Comparison of ENCODE assay signal across 10 cellular contexts in the genomic region with DNA sequence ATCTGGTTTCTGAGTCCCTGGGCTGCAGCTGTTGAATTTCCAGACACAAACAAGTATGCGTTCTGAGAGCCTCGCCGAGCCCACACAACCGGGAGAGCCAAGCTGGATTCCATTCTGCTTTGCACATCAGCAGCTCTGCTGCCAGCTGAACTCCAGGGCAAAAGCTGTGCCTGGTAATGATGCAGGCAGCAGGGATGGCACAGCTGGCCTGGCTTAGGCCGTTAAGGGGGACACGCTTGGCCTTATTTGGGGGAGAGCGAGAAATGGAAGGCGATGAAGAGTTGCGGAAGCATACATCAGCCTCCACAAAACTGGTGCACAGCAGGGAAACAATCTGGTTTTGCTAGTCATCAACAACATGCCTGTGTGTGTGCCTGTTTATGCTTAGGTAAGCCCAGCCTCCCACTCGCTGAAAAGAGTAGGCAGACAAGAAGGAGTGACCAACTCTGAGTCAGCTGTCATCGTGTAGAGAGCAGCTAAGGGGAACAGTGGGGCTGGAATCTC. TPM values are rescaled to one million over a fixed set of nuclear protein-coding genes. Genes with fewer than 3 reads are reported as not detected.
DNase-seq lines count a peak whose midpoint lies in the region; ATAC-seq and TF ChIP-seq lines count a peak whose summit lies in the region.
"Had no signal": no experiment of that assay in that cellular context is flagged by ENCODE, and none has a peak within 500 bp of the region (broad histone marks: within the 10 kb centered on the region; RNA-seq: fewer than 3 reads in every experiment).

No MANE protein-coding gene starts in this region.

- peak; percentile 89 for DNase-seq in GM03348 (ENCODE audit: low spot score)
- peak in 48 of 58 donors; percentile 13 to 70 (median 44) for DNase-seq in anterior cingulate cortex (lab: John Stamatoyannopoulos, UW)
- peak; percentile 69 for DNase-seq in right atrium auricular region (ENCODE audit: low spot score)
- DNase-seq in renal cortical epithelial cell (ENCODE audit: low read depth): peak; percentile 83
- DNase-seq in activated T-cell treated with anti-CD3 and anti-CD28 coated beads, Interleukin-2, amount 50 U/mL, for 1 hour: no peak
- no peak for DNase-seq in SIG-M5 treated with dmso at 0.1 percent for 504 hours (lab: John Stamatoyannopoulos, UW; ENCODE audit: unreplicated experiment)
- no peak for DNase-seq in NCI-H510A treated with DMSO at 0.1 percent for 48 hours (lab: John Stamatoyannopoulos, UW)
- DNase-seq: activated B cell treated with CpG ODN at 0.5 μM for 24 hours, kidney had no signal

- no peak for TF ChIP-seq CTCF in right atrium auricular region (IDR thresholded peaks at IDR 0.05)

- no peaks in the 10 kb centered on the region for H3K36me3 ChIP-seq in right atrium auricular region

- H3K4me1 ChIP-seq in right atrium auricular region: peaks cover 0 to 47% of the 10 kb centered on the region in 2 donors

- no peak for ATAC-seq in GM18867 (IDR thresholded peaks at IDR 0.05; ENCODE audit: unreplicated experiment)

- H3K27ac ChIP-seq in right atrium auricular region: peak overlapping the region; percentile 70 to 89

- no peaks in the 10 kb centered on the region for H3K9me3 ChIP-seq in right atrium auricular region

- H3K27me3 ChIP-seq in right atrium auricular region: no peaks in the 10 kb centered on the region

- no peak overlapping the region for H3K4me3 ChIP-seq in right atrium auricular region

RNA-seq across cellular contexts. Expression of a gene that starts 25.1 kb away (rescaled TPM):
- total RNA-seq in right atrium auricular region (1 to 10 TPM; 2.5 to 7.8 TPM), renal cortical epithelial cell (not detected in 2 replicates)
- total RNA-seq: activated B cell treated with CpG ODN at 0.5 μM for 24 hours had no signal

RNA-seq across cellular contexts. Expression of a gene that starts 45.1 kb away (rescaled TPM):
- 10 to 100 TPM; 17.5 to 21.2 TPM for total RNA-seq in right atrium auricular region
- 0.35 and 2.0 TPM in 2 replicates for total RNA-seq in renal cortical epithelial cell
- total RNA-seq: activated B cell treated with CpG ODN at 0.5 μM for 24 hours had no signal

Comparison
In these comparisons a context has a peak if more than half of its experiments do, and no peak if none do; other contexts are left out.
1. DNase-seq: peak in GM03348 (single experiment), anterior cingulate cortex (48 of 58), right atrium auricular region (single experiment) and renal cortical epithelial cell (single experiment); none in activated T-cell treated with anti-CD3 and anti-CD28 coated beads, Interleukin-2, amount 50 U/mL, for 1 hour (single experiment), SIG-M5 treated with dmso at 0.1 percent for 504 hours (single experiment) and NCI-H510A treated with DMSO at 0.1 percent for 48 hours (single experiment).